Comparison of ENCODE assay signal across 17 cellular contexts in genomic region chr19:13010992-13011652, GRCh38. TPM values are rescaled to one million over a fixed set of nuclear protein-coding genes. Genes with fewer than 3 reads are reported as not detected.
DNase-seq lines count a peak whose midpoint lies in the region; ATAC-seq and TF ChIP-seq lines count a peak whose summit lies in the region.
"Had no signal": no experiment of that assay in that cellular context is flagged by ENCODE, and none has a peak within 500 bp of the region (broad histone marks: within the 10 kb centered on the region; RNA-seq: fewer than 3 reads in every experiment).

No MANE protein-coding gene starts in this region.

- no peak for TF ChIP-seq CTCF in brain (conservative IDR thresholded peaks at IDR 0.05)
- TF ChIP-seq CTCF in nephron (IDR thresholded peaks at IDR 0.05; ENCODE audit: unreplicated experiment in 3 of 3) = no peak
- TF ChIP-seq CTCF in tibial artery (IDR thresholded peaks at IDR 0.05) = no peak

- no peak for ATAC-seq in HG02623 (IDR thresholded peaks at IDR 0.05; ENCODE audit: unreplicated experiment)
- ATAC-seq: left colon had no signal

- no peak overlapping the region for H3K4me3 ChIP-seq in tibial artery
- H3K4me3 ChIP-seq: SK-N-MC had no signal

- H3K27me3 ChIP-seq in tibial artery = no peaks in the 10 kb centered on the region

- peaks cover 0 to 5% (median 0%) of the 10 kb centered on the region in 3 donors for H3K36me3 ChIP-seq in tibial artery

- peak overlapping the region; percentile 51 for H3K27ac Mint-ChIP-seq in activated CD4-positive, alpha-beta T cell treated with anti-CD3 and anti-CD28 coated beads, Interleukin-2, amount 10 ng/mL, durations not matched to agents 24 days and 14 days
- H3K27ac Mint-ChIP-seq in brain (peak overlapping the region in 3 of 5 experiments; percentile 68 to 96 (median 95)), nephron (no peak overlapping the region)
- H3K27ac Mint-ChIP-seq: progenitor cell of endocrine pancreas had no signal

- H3K4me1 ChIP-seq in tibial artery = peaks cover 0 to 100% (median 90%) of the 10 kb centered on the region in 4 donors

- no peak for DNase-seq in activated CD4-positive, alpha-beta T cell treated with anti-CD3 and anti-CD28 coated beads, Interleukin-2, amount 10 ng/mL, durations not matched to agents 24 days and 14 days
- no peak for DNase-seq in activated CD4-positive, alpha-beta T cell treated with anti-CD3 and anti-CD28 coated beads, Interleukin-2, amount 50 U/mL, for 48 hours
- DNase-seq in tibial artery (no peak), mucosa of gallbladder (ENCODE audit: low spot score) (no peak), GDM1 (lab: John Stamatoyannopoulos, UW) (no peak)
- DNase-seq: activated CD4-positive, alpha-beta T cell treated with anti-CD3 and anti-CD28 coated beads, Interleukin-2, amount 50 U/mL, for 4 hours; CD4-positive, alpha-beta memory T cell; DND-41; left colon; NCI-H146 had no signal

- no peaks in the 10 kb centered on the region for H3K9me3 ChIP-seq in tibial artery

- H3K27me3 Mint-ChIP-seq in activated CD4-positive, alpha-beta T cell treated with anti-CD3 and anti-CD28 coated beads, Interleukin-2, amount 10 ng/mL, durations not matched to agents 24 days and 14 days = peaks cover 59% of the 10 kb centered on the region
- H3K27me3 Mint-ChIP-seq in brain (peaks cover 96% of the 10 kb centered on the region), nephron (ENCODE audit: low read depth) (peaks cover 95% of the 10 kb centered on the region)

- H3K36me3 Mint-ChIP-seq in activated CD4-positive, alpha-beta T cell treated with anti-CD3 and anti-CD28 coated beads, Interleukin-2, amount 10 ng/mL, durations not matched to agents 24 days and 14 days (ENCODE audit: low read depth) = peaks cover 2% of the 10 kb centered on the region
- H3K36me3 Mint-ChIP-seq in brain (no peaks in the 10 kb centered on the region), nephron (ENCODE audit: low read depth) (no peaks in the 10 kb centered on the region)

- H3K4me3 Mint-ChIP-seq in activated CD4-positive, alpha-beta T cell treated with anti-CD3 and anti-CD28 coated beads, Interleukin-2, amount 10 ng/mL, durations not matched to agents 24 days and 14 days = no peak overlapping the region
- H3K4me3 Mint-ChIP-seq in brain = peak overlapping the region in 4 of 5 experiments; percentile 50 to 64 (median 54)
- H3K4me3 Mint-ChIP-seq in nephron = peak overlapping the region in 2 of 3 experiments; percentile 58 to 63

- H3K27ac ChIP-seq in tibial artery = peak overlapping the region; percentile 88 to 99
- H3K27ac ChIP-seq: SK-N-MC had no signal

- intact Hi-C loops in activated CD4-positive, alpha-beta T cell treated with anti-CD3 and anti-CD28 coated beads, Interleukin-2, amount 10 ng/mL, durations not matched to agents 24 days and 14 days (cut with micrococcal nuclease) = loop anchor here (5.0 kb wide), 1 partner anchor 174 kb away; the partner anchor contains the start of gene MAST1
- intact Hi-C loops in tibial artery (cut with DNase I; ENCODE audit: low total_unique reads) = no loop called here

- peaks cover 15% of the 10 kb centered on the region for H3K4me1 Mint-ChIP-seq in activated CD4-positive, alpha-beta T cell treated with anti-CD3 and anti-CD28 coated beads, Interleukin-2, amount 10 ng/mL, durations not matched to agents 24 days and 14 days
- H3K4me1 Mint-ChIP-seq in brain (peaks cover 42% of the 10 kb centered on the region), nephron (peaks cover 67% of the 10 kb centered on the region)

- H3K9me3 Mint-ChIP-seq in activated CD4-positive, alpha-beta T cell treated with anti-CD3 and anti-CD28 coated beads, Interleukin-2, amount 10 ng/mL, durations not matched to agents 24 days and 14 days = no peaks in the 10 kb centered on the region
- H3K9me3 Mint-ChIP-seq in brain (peaks cover 0 to 8% (median 5%) of the 10 kb centered on the region in 5 experiments), nephron (no peaks in the 10 kb centered on the region)

RNA-seq across cellular contexts. Expression of gene NFIX, which starts 15.8 kb away (rescaled TPM):
- total RNA-seq in activated CD4-positive, alpha-beta T cell treated with anti-CD3 and anti-CD28 coated beads, Interleukin-2, amount 10 ng/mL, durations not matched to agents 24 days and 14 days = 8.3 and 10.4 TPM in 2 replicates
- polyA plus RNA-seq in brain (ENCODE audit: insufficient read depth, low read depth, low replicate concordance) = 239 TPM
- 135 TPM for total RNA-seq in mucosa of gallbladder

RNA-seq across cellular contexts. Expression of gene DAND5, which starts 41.7 kb away (rescaled TPM):
- total RNA-seq in activated CD4-positive, alpha-beta T cell treated with anti-CD3 and anti-CD28 coated beads, Interleukin-2, amount 10 ng/mL, durations not matched to agents 24 days and 14 days = 0.12 TPM in 1 of 2 replicates, not detected in the other
- 0.56 TPM for polyA plus RNA-seq in brain (ENCODE audit: insufficient read depth, low read depth, low replicate concordance)
- 0.26 TPM for total RNA-seq in mucosa of gallbladder
- total RNA-seq: CD4-positive, alpha-beta memory T cell; esophagus mucosa; progenitor cell of endocrine pancreas; subcutaneous adipose tissue had no signal
- polyA plus RNA-seq: CD4-positive, alpha-beta memory T cell had no signal

RNA-seq across cellular contexts. Expression of gene GADD45GIP1, which starts 54.1 kb away (rescaled TPM):
- total RNA-seq in activated CD4-positive, alpha-beta T cell treated with anti-CD3 and anti-CD28 coated beads, Interleukin-2, amount 10 ng/mL, durations not matched to agents 24 days and 14 days = 32.4 and 34.4 TPM in 2 replicates
- polyA plus RNA-seq in brain (ENCODE audit: insufficient read depth, low read depth, low replicate concordance) = 73.8 TPM
- 17.6 TPM for total RNA-seq in mucosa of gallbladder

Comparison
In these comparisons a context has a peak if more than half of its experiments do, and no peak if none do; other contexts are left out.
1. H3K27ac Mint-ChIP-seq: peak in activated CD4-positive, alpha-beta T cell treated with anti-CD3 and anti-CD28 coated beads, Interleukin-2, amount 10 ng/mL, durations not matched to agents 24 days and 14 days (single experiment) and brain (3 of 5); none in nephron (0 of 3).
2. RNA of gene NFIX, which starts 15.8 kb away (total RNA-seq): 135 TPM in mucosa of gallbladder (single experiment); 8.3 to 10.4 TPM in activated CD4-positive, alpha-beta T cell treated with anti-CD3 and anti-CD28 coated beads, Interleukin-2, amount 10 ng/mL, durations not matched to agents 24 days and 14 days; every median in the first group is over 10 times any median in the second.